Comparison of ENCODE assay signal across 15 cellular contexts in the genomic region with DNA sequence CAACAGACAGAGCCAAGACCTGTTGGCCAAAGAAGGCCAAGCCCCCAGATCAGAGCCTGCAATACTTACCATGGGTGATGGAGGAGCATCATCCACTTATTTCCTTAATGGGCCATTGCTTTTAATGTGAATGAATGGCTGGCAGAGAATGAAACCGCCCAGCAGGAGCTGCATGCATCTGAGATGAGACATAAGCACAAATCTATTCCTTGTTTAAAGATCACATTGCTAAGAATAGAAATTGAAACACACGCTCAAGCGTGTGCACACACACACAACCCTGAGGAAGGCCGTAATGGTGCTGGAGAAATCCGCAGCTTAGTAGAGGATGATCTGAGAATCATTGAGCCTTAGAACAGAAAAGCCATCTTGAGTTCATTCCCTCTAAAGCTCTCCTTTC. TPM values are rescaled to one million over a fixed set of nuclear protein-coding genes. Genes with fewer than 3 reads are reported as not detected.
DNase-seq lines count a peak whose midpoint lies in the region; ATAC-seq and TF ChIP-seq lines count a peak whose summit lies in the region.
"Had no signal": no experiment of that assay in that cellular context is flagged by ENCODE, and none has a peak within 500 bp of the region (broad histone marks: within the 10 kb centered on the region; RNA-seq: fewer than 3 reads in every experiment).

No MANE protein-coding gene starts in this region.

- in situ Hi-C loops in GM23248 (cut with MboI) = no loop called here

- H3K79me2 ChIP-seq in GM23338 (replicated peaks; ENCODE audit: insufficient read depth) = peaks cover 4% of the 10 kb centered on the region
- H3K79me2 ChIP-seq in GM23248 (ENCODE audit: insufficient read depth) = no peaks in the 10 kb centered on the region

- H3K4me1 ChIP-seq in GM23338 (ENCODE audit: insufficient read depth) = peaks cover 17% of the 10 kb centered on the region
- H3K4me1 ChIP-seq in sigmoid colon = peaks cover 0 to 13% (median 2%) of the 10 kb centered on the region in 4 donors
- 0 out of 2 replicates have a peak, but pooled peaks cover 3% of the 10 kb centered on the region for H3K4me1 ChIP-seq in GM23248 (ENCODE audit: insufficient read depth)

- H3K4me1 Mint-ChIP-seq in GM23338 (peaks cover 22% of the 10 kb centered on the region), brain (peaks cover 18% of the 10 kb centered on the region)

- no peak overlapping the region for H3K4me3 ChIP-seq in GM23338
- no peak overlapping the region for H3K4me3 ChIP-seq in sigmoid colon
- H3K4me3 ChIP-seq in GM23248 = no peak overlapping the region
- H3K4me3 ChIP-seq: PC-9 had no signal

- no peaks in the 10 kb centered on the region for H4K20me1 ChIP-seq in GM23338 (replicated peaks; ENCODE audit: insufficient read depth)
- no peaks in the 10 kb centered on the region for H4K20me1 ChIP-seq in GM23248 (ENCODE audit: insufficient read depth)

- TF ChIP-seq POLR2A in sigmoid colon (IDR thresholded peaks at IDR 0.05) = no peak

- H3K9me3 ChIP-seq in sigmoid colon = no peaks in the 10 kb centered on the region
- H3K9me3 ChIP-seq in GM23248 (ENCODE audit: low read depth) = no peaks in the 10 kb centered on the region

- H3K9me2 ChIP-seq in GM23338 (ENCODE audit: insufficient read depth) (no peaks in the 10 kb centered on the region), GM23248 (ENCODE audit: insufficient read depth) (no peaks in the 10 kb centered on the region)

- H3K27ac Mint-ChIP-seq in GM23338 (no peak overlapping the region), brain (peak overlapping the region in 3 of 5 experiments; percentile 13 to 94 (median 38))
- H3K27ac Mint-ChIP-seq: CD8-positive, alpha-beta memory T cell; H9 had no signal

- ATAC-seq in GM23338 = no peak
- ATAC-seq: SK-N-SH treated with all-trans-retinoic acid at 6 μM for 48 hours had no signal

- H3K9me3 Mint-ChIP-seq in GM23338 (no peaks in the 10 kb centered on the region; the same call in 2 of the 3 replicates), brain (peaks cover 0 to 4% (median 0%) of the 10 kb centered on the region in 5 experiments)
- H3K9me3 Mint-ChIP-seq: CD8-positive, alpha-beta memory T cell; H9 had no signal

- no peak overlapping the region for H3K9ac ChIP-seq in GM23248
- H3K9ac ChIP-seq: KMS-11 had no signal

- H3F3A ChIP-seq in GM23338 (replicated peaks; ENCODE audit: low read depth) (0 out of 2 replicates have a peak, but pooled peaks cover 12% of the 10 kb centered on the region), GM23248 (ENCODE audit: insufficient read depth) (peaks cover 7% of the 10 kb centered on the region)

- DNase-seq in GM23338 (ENCODE audit: low spot score) (no peak), NCI-H345 (lab: John Stamatoyannopoulos, UW) (peak; percentile 80), sigmoid colon (no peak), GM23248 (no peak), 8988T (no peak), nucleus accumbens (lab: John Stamatoyannopoulos, UW) (no peak)
- DNase-seq: CD8-positive, alpha-beta memory T cell; H9; NCI-H1105; NCI-H2029; NCI-H526 treated with DMSO at 0.1 percent for 48 hours; PC-9 had no signal

- H2AFZ ChIP-seq in GM23338 (peak overlapping the region; percentile 83; the same call in 1 of the 2 replicates), GM23248 (no peak overlapping the region)
- H2AFZ ChIP-seq: PC-9 had no signal

- intact Hi-C loops in sigmoid colon (cut with DNase I) = no loop called here

- H3K27me3 Mint-ChIP-seq in GM23338 (ENCODE audit: insufficient read depth, low read depth, poor library complexity) = peaks cover 7% of the 10 kb centered on the region
- peaks cover 3% of the 10 kb centered on the region for H3K27me3 Mint-ChIP-seq in brain
- H3K27me3 Mint-ChIP-seq: CD8-positive, alpha-beta memory T cell had no signal

- H3K4me2 ChIP-seq in GM23338 (peak overlapping the region; percentile 55), GM23248 (ENCODE audit: unreplicated experiment) (no peak overlapping the region)
- H3K4me2 ChIP-seq: KMS-11, PC-9 had no signal

- 96 to 97% methylated on average over 5 of the region's 5 CpGs for WGBS in sigmoid colon, 2 donors
- 88 to 91% methylated on average over 5 of the region's 5 CpGs for WGBS in GM23248 (ENCODE audit: low coverage in 1 of 2, low lambda C conversion rate in 2 of 2, missing lambda C conversion rate in 2 of 2), 2 experiments

- H3K4me3 Mint-ChIP-seq in GM23338 (no peak overlapping the region), brain (peak overlapping the region in 1 of 5 experiments; percentile 48)
- H3K4me3 Mint-ChIP-seq: CD8-positive, alpha-beta memory T cell; H9 had no signal

- TF ChIP-seq EP300 in sigmoid colon (IDR thresholded peaks at IDR 0.05) = no peak

- TF ChIP-seq CTCF in GM23338 (conservative IDR thresholded peaks at IDR 0.05; ENCODE audit: low read depth in 2 of 2) = no peak
- no peak for TF ChIP-seq CTCF in brain (conservative IDR thresholded peaks at IDR 0.05)
- no peak for TF ChIP-seq CTCF in sigmoid colon (IDR thresholded peaks at IDR 0.05)

- H3K27ac ChIP-seq in GM23338 (ENCODE audit: low read depth) (no peak overlapping the region), sigmoid colon (peak overlapping the region in 3 of 4 donors; percentile 42 to 51 (median 47)), GM23248 (no peak overlapping the region)
- H3K27ac ChIP-seq: KMS-11, PC-9 had no signal

- H3K27me3 ChIP-seq in GM23338 (ENCODE audit: insufficient read depth) (peaks cover 5% of the 10 kb centered on the region; the same call in 1 of the 2 replicates), sigmoid colon (no peaks in the 10 kb centered on the region), GM23248 (replicated peaks; ENCODE audit: insufficient read depth) (no peaks in the 10 kb centered on the region)

- H3K36me3 ChIP-seq in GM23338 (ENCODE audit: insufficient read depth) (no peaks in the 10 kb centered on the region), sigmoid colon (no peaks in the 10 kb centered on the region), GM23248 (ENCODE audit: low read depth) (no peaks in the 10 kb centered on the region)

- H3K36me3 Mint-ChIP-seq in GM23338 (ENCODE audit: low read depth) (0 out of 3 replicates have a peak, but pooled peaks cover 4% of the 10 kb centered on the region), brain (no peaks in the 10 kb centered on the region)
- H3K36me3 Mint-ChIP-seq: CD8-positive, alpha-beta memory T cell had no signal

TF ChIP-seq in GM23338, 12 proteins besides CTCF, POLR2A, EP300 and RAD21 (continues in another document):
- TF ChIP-seq NANOG (IDR thresholded peaks at IDR 0.05; ENCODE audit: borderline replicate concordance) = no peak
- TF ChIP-seq, protein P1, sequence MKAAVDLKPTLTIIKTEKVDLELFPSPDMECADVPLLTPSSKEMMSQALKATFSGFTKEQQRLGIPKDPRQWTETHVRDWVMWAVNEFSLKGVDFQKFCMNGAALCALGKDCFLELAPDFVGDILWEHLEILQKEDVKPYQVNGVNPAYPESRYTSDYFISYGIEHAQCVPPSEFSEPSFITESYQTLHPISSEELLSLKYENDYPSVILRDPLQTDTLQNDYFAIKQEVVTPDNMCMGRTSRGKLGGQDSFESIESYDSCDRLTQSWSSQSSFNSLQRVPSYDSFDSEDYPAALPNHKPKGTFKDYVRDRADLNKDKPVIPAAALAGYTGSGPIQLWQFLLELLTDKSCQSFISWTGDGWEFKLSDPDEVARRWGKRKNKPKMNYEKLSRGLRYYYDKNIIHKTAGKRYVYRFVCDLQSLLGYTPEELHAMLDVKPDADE (IDR thresholded peaks at IDR 0.05) = no peak

RNA-seq across cellular contexts. Expression of gene RRAS2, which starts 5.3 kb away (rescaled TPM):
- total RNA-seq in GM23338 (2014; rRNA removed; shearing (Covaris generic)) = 293 and 296 TPM in 2 replicates
- polyA plus RNA-seq in GM23338 (2016; fragmentation: Nextera tagmentation; extraction: Ambion mirVana) = 174 and 196 TPM in 2 replicates
- polyA plus RNA-seq in brain (ENCODE audit: insufficient read depth, low read depth, low replicate concordance) = 1.7 TPM
- total RNA-seq in sigmoid colon = 10 to 100 TPM; 31.1 to 48.5 (median 40.4) TPM
- polyA plus RNA-seq in sigmoid colon = 10 to 100 TPM; 15.5 to 27.3 (median 25.8) TPM
- 328 and 382 TPM in 2 replicates for total RNA-seq in GM23248 (2014; rRNA removed; shearing (Covaris generic))
- 260 and 268 TPM in 2 replicates for polyA plus RNA-seq in GM23248 (2016; fragmentation: Nextera tagmentation; extraction: Ambion mirVana)

Comparison
In these comparisons a context has a peak if more than half of its experiments do, and no peak if none do; other contexts are left out.
1. H3K27ac ChIP-seq: peak in sigmoid colon (3 of 4); none in GM23338 (single experiment) and GM23248 (single experiment).